Comparison of ENCODE assay signal across 22 cellular contexts in genomic region chr4:161829631-161830030, GRCh38.
DNase-seq lines count a peak whose midpoint lies in the region; ATAC-seq and TF ChIP-seq lines count a peak whose summit lies in the region.
"Had no signal": no experiment of that assay in that cellular context is flagged by ENCODE, and none has a peak within 500 bp of the region (broad histone marks: within the 10 kb centered on the region; RNA-seq: fewer than 3 reads in every experiment).

No MANE protein-coding gene starts in this region.

- DNase-seq in DMS153 (lab: John Stamatoyannopoulos, UW) (peak; percentile 55), NCI-H1105 treated with DMSO at 0.1 percent for 48 hours (lab: John Stamatoyannopoulos, UW) (peak; percentile 70), NCI-H2171 (lab: John Stamatoyannopoulos, UW) (peak; percentile 26), SHP77 (lab: John Stamatoyannopoulos, UW) (peak; percentile 21 to 33), SK-N-DZ (ENCODE audit: low spot score) (no peak), ovary (no peak)
- no peak for DNase-seq in effector memory CD8-positive, alpha-beta T cell
- no peak for DNase-seq in central memory CD4-positive, alpha-beta T cell
- DNase-seq: ACHN, AML-193, DND-41, GDM1, H9, KBM-7, MV-4-11, NCI-H187, NCI-H82, Peyer's patch, Right ventricle myocardium superior, T-helper 17 cell had no signal

- no peak for TF ChIP-seq CTCF in ovary (IDR thresholded peaks at IDR 0.05)

- no peak overlapping the region for H3K4me3 ChIP-seq in ovary
- H3K4me3 ChIP-seq: GM12878, Peyer's patch had no signal

- ATAC-seq in effector memory CD8-positive, alpha-beta T cell (replicated peaks) = no peak
- ATAC-seq: GM12878, T-helper 17 cell had no signal

- TF ChIP-seq EP300 in ovary (IDR thresholded peaks at IDR 0.05) = no peak

- no peaks in the 10 kb centered on the region for H3K9me3 ChIP-seq in ovary
- H3K9me3 ChIP-seq: Peyer's patch had no signal

- no peaks in the 10 kb centered on the region for H3K36me3 Mint-ChIP-seq in effector memory CD8-positive, alpha-beta T cell (ENCODE audit: insufficient read depth)
- H3K36me3 Mint-ChIP-seq: CD14-positive monocyte had no signal

- no peaks in the 10 kb centered on the region for H3K4me1 Mint-ChIP-seq in effector memory CD8-positive, alpha-beta T cell (ENCODE audit: low read depth in 2 of 2)
- H3K4me1 Mint-ChIP-seq: CD14-positive monocyte, T-helper 17 cell had no signal

- no peaks in the 10 kb centered on the region for H3K27me3 ChIP-seq in ovary
- H3K27me3 ChIP-seq: Peyer's patch had no signal

- no peaks in the 10 kb centered on the region for H3K9me3 Mint-ChIP-seq in effector memory CD8-positive, alpha-beta T cell

- no peak for TF ChIP-seq POLR2A in ovary (IDR thresholded peaks at IDR 0.05)

- H3K27me3 Mint-ChIP-seq in effector memory CD8-positive, alpha-beta T cell = no peaks in the 10 kb centered on the region
- H3K27me3 Mint-ChIP-seq: T-helper 17 cell had no signal

- no peak overlapping the region for H3K27ac Mint-ChIP-seq in effector memory CD8-positive, alpha-beta T cell
- H3K27ac Mint-ChIP-seq: H9, T-helper 17 cell had no signal

- H3K4me3 Mint-ChIP-seq in effector memory CD8-positive, alpha-beta T cell = no peak overlapping the region
- H3K4me3 Mint-ChIP-seq: CD14-positive monocyte, H9, T-helper 17 cell had no signal

- no peaks in the 10 kb centered on the region for H3K36me3 ChIP-seq in ovary
- H3K36me3 ChIP-seq: Peyer's patch had no signal

- intact Hi-C loops in ovary (cut with DNase I) = no loop called here

- H3K4me1 ChIP-seq in ovary (ENCODE audit: insufficient read depth) = no peaks in the 10 kb centered on the region
- H3K4me1 ChIP-seq: Peyer's patch had no signal

- no peak overlapping the region for H3K27ac ChIP-seq in ovary
- H3K27ac ChIP-seq: Peyer's patch had no signal

Comparison
In these comparisons a context has a peak if more than half of its experiments do, and no peak if none do; other contexts are left out.
1. DNase-seq: peak in DMS153 (single experiment), NCI-H1105 treated with DMSO at 0.1 percent for 48 hours (single experiment), NCI-H2171 (single experiment) and SHP77 (2 of 2); none in SK-N-DZ (single experiment), effector memory CD8-positive, alpha-beta T cell (0 of 3), central memory CD4-positive, alpha-beta T cell (single experiment) and ovary (0 of 5).